In the genomic region with DNA sequence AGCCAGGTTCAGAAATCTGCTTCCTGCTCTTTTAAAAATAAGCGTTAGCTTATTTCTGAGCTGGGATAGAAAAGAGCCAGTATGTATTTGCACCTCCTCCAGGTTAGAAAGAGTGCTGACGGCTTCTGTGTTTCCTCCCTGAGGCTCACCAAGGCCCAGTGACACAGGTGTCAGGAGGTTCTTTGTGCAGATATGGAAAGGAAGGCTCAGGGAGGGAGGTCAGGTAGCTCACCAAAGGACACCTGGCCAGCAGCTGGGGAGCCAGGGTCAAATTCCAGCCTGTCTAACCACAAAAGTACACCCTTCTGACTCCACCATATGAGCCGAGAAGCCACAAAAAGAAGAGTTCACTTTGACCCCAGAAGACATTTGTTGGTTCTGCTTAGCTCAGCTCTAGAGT, we compare ENCODE assay signal across 19 cellular contexts.
DNase-seq lines count a peak whose midpoint lies in the region; ATAC-seq, FAIRE-seq and TF ChIP-seq lines count a peak whose summit lies in the region.
"Had no signal": no experiment of that assay in that cellular context is flagged by ENCODE, and none has a peak within 500 bp of the region (broad histone marks: within the 10 kb centered on the region; RNA-seq: fewer than 3 reads in every experiment).

No MANE protein-coding gene starts in this region.

- H3K27ac ChIP-seq in KMS-11 (peak overlapping the region; percentile 68), OCI-LY1 (ENCODE audit: low read depth, low read length, poor library complexity, severe bottlenecking) (peak overlapping the region; percentile 80), GM12878 (ENCODE audit: control insufficient read depth, insufficient read depth) (no peak overlapping the region)
- H3K27ac ChIP-seq: 22Rv1, A549, C4-2B had no signal

- POLR2A ChIA-PET in GM12878 (lab: Charles Lee) = interaction anchor here (1.0 kb wide), 1 partner anchor 28 kb away, joined by 3 read pairs; no protein-coding TSS in a partner anchor

- no peaks in the 10 kb centered on the region for H3K9me2 ChIP-seq in OCI-LY1 (ENCODE audit: low read depth, low read length)

- no TSS peak for BruUV-seq in GM12878 (replicated peaks; lab: Mats Ljungman, UMichigan)

- H3F3A ChIP-seq in OCI-LY1 (ENCODE audit: insufficient read depth, low read length) = no peaks in the 10 kb centered on the region

- H3K4me2 ChIP-seq in KMS-11 (peak overlapping the region; percentile 82), OCI-LY1 (ENCODE audit: low read length) (no peak overlapping the region; the same call in 1 of the 2 replicates), GM12878 (ENCODE audit: control insufficient read depth, insufficient read depth) (peak overlapping the region; percentile 57; the same call in 1 of the 2 replicates)
- H3K4me2 ChIP-seq: A549 had no signal

- H3K9me3 ChIP-seq in OCI-LY1 (ENCODE audit: low read length) (no peaks in the 10 kb centered on the region), GM12878 (replicated peaks; ENCODE audit: control insufficient read depth, insufficient read depth, low read length) (no peaks in the 10 kb centered on the region)
- H3K9me3 ChIP-seq: A549, Caco-2 had no signal

- SMC1A ChIA-PET in GM12878 (lab: Charles Lee; ENCODE audit: uncharacterized antibody, unreplicated experiment) = interaction anchor here (1.0 to 3.6 kb wide), 5 partner anchors 11 to 34 kb away, joined by 3 to 14 read pairs (median 4); no protein-coding TSS in a partner anchor

- peak overlapping the region; percentile 54; the same call in 1 of the 2 replicates for H2AFZ ChIP-seq in KMS-11 (ENCODE audit: low read depth)
- H2AFZ ChIP-seq in OCI-LY1 (ENCODE audit: low read length) = no peak overlapping the region
- H2AFZ ChIP-seq in GM12878 (ENCODE audit: control insufficient read depth, low read depth, low read length) = peak overlapping the region; percentile 30

- H3K4me1 ChIP-seq in KMS-11 (ENCODE audit: low read depth, poor library complexity, severe bottlenecking) (peaks cover 57% of the 10 kb centered on the region), OCI-LY1 (ENCODE audit: insufficient read depth, low read length, severe bottlenecking) (peaks cover 68% of the 10 kb centered on the region), GM12878 (ENCODE audit: control insufficient read depth, insufficient read depth, low read length) (peaks cover 46% of the 10 kb centered on the region)
- H3K4me1 ChIP-seq: A549, Caco-2 had no signal

- TF ChIP-seq CTCF in GM12865 (IDR thresholded peaks at IDR 0.05; ENCODE audit: insufficient read depth, low read depth, low read length, missing control alignments) = no peak
- no peak for TF ChIP-seq CTCF in KMS-11 (conservative IDR thresholded peaks at IDR 0.05; ENCODE audit: low read depth, low read length)
- TF ChIP-seq CTCF in OCI-LY1 (IDR thresholded peaks at IDR 0.05; ENCODE audit: low read length) = no peak
- TF ChIP-seq CTCF in GM12878 (IDR thresholded peaks at IDR 0.05 in 2 of 3, conservative IDR thresholded peaks at IDR 0.05 in 1 of 3; ENCODE audit: control insufficient read depth in 2 of 3, extremely low read depth in 1 of 3, insufficient read depth in 1 of 3, low read depth in 3 of 3, low read length in 3 of 3) = no peak

- intact Hi-C loops in GM12878 (cut with micrococcal nuclease; ENCODE audit: unreplicated experiment) (no loop called here), left ventricle myocardium superior (cut with micrococcal nuclease) (no loop called here)

- H3K36me3 ChIP-seq in KMS-11 (ENCODE audit: insufficient read depth) = no peaks in the 10 kb centered on the region
- H3K36me3 ChIP-seq in OCI-LY1 (ENCODE audit: insufficient read depth, low read length) = no peaks in the 10 kb centered on the region
- H3K36me3 ChIP-seq in GM12878 (ENCODE audit: control insufficient read depth in 2 of 2, insufficient read depth in 2 of 2, low read length in 1 of 2) = no peaks in the 10 kb centered on the region

- CTCF ChIA-PET in GM12878 (lab: Yijun Ruan, JAX) = interaction anchor here (1.4 to 1.5 kb wide), 2 partner anchors 9 to 10 kb away, joined by 4 read pairs; no protein-coding TSS in a partner anchor

- H4K20me1 ChIP-seq in KMS-11 (ENCODE audit: insufficient read depth) = no peaks in the 10 kb centered on the region
- H4K20me1 ChIP-seq in OCI-LY1 (ENCODE audit: insufficient read depth, low read length) = no peaks in the 10 kb centered on the region
- no peaks in the 10 kb centered on the region for H4K20me1 ChIP-seq in GM12878 (ENCODE audit: control insufficient read depth, insufficient read depth)

- peak overlapping the region; percentile 9; the same call in 1 of the 2 replicates for H3K9ac ChIP-seq in KMS-11
- H3K9ac ChIP-seq in OCI-LY1 (ENCODE audit: low read length) = no peak overlapping the region; the same call in 1 of the 2 replicates
- no peak overlapping the region for H3K9ac ChIP-seq in GM12878 (ENCODE audit: control insufficient read depth, insufficient read depth, low read length)

- TF ChIP-seq RAD21 in GM12878 (IDR thresholded peaks at IDR 0.05; ENCODE audit: insufficient read depth, low read depth, low read length) = no peak

- H3K4me3 ChIP-seq in GM12865 (ENCODE audit: low read depth, low read length) = no peak overlapping the region
- H3K4me3 ChIP-seq in KMS-11 (IDR thresholded peaks at IDR 0.05; ENCODE audit: insufficient read depth, low read depth, low read length) = no peak overlapping the region
- H3K4me3 ChIP-seq in OCI-LY1 (ENCODE audit: low read depth, low read length, poor library complexity, severe bottlenecking) = no peak overlapping the region
- no peak overlapping the region for H3K4me3 ChIP-seq in GM12878
- H3K4me3 ChIP-seq: A549 had no signal

- TF ChIP-seq POLR2A in GM12878 (IDR thresholded peaks at IDR 0.05; ENCODE audit: low read depth, low read length) = no peak

- whole genome bisulfite sequencing in GM12878 (ENCODE audit: insufficient coverage, insufficient replicate concordance, low lambda C conversion rate, missing lambda C conversion rate) = 93% methylated on average over 3 of the region's 3 CpGs

- H3K27me3 ChIP-seq in KMS-11 (ENCODE audit: insufficient read depth, low read depth) (no peaks in the 10 kb centered on the region), OCI-LY1 (ENCODE audit: insufficient read depth, low read length) (no peaks in the 10 kb centered on the region), GM12878 (replicated peaks in 1 of 2; ENCODE audit: control insufficient read depth in 2 of 2, insufficient read depth in 2 of 2, low read length in 1 of 2) (no peaks in the 10 kb centered on the region)

- DNase-seq in GM12865 (ENCODE audit: low read depth) (peak; percentile 19), GM12878 (ENCODE audit: low read depth, low spot score) (no peak), hypothalamus (lab: John Stamatoyannopoulos, UW) (no peak), left ventricle myocardium superior (no peak)
- DNase-seq in stimulated activated CD4-positive, alpha-beta T cell treated with anti-CD3 and anti-CD28 coated beads, Interleukin-4, amount 100 ng/mL, for 4 hours = no peak
- DNase-seq: AML-193; Caco-2; CD4-positive, alpha-beta T cell; GOT3; H7 had no signal

- TF ChIP-seq EP300 in GM12878 (IDR thresholded peaks at IDR 0.05; ENCODE audit: borderline replicate concordance in 1 of 2, control insufficient read depth in 1 of 2, low read depth in 2 of 2, low read length in 2 of 2) = no peak

- ATAC-seq in GM12878 = peak; percentile 10; the same call in 2 of the 3 replicates
- ATAC-seq in HG02970 (IDR thresholded peaks at IDR 0.05; ENCODE audit: low FRiP score, unreplicated experiment) = no peak
- ATAC-seq in left ventricle myocardium superior = no peak
- ATAC-seq: A549 had no signal

- RAD21 ChIA-PET in GM12878 (lab: Charles Lee; ENCODE audit: unreplicated experiment) = interaction anchor here (0.8 to 1.5 kb wide), 3 partner anchors 11 to 32 kb away, joined by 3 to 4 read pairs (median 3); no protein-coding TSS in a partner anchor

- no peaks in the 10 kb centered on the region for H3K79me2 ChIP-seq in KMS-11 (ENCODE audit: insufficient read depth, low read depth)
- no peaks in the 10 kb centered on the region for H3K79me2 ChIP-seq in OCI-LY1 (ENCODE audit: insufficient read depth, low read length)
- H3K79me2 ChIP-seq in GM12878 (ENCODE audit: control insufficient read depth, insufficient read depth, low read length) = no peaks in the 10 kb centered on the region

- FAIRE-seq in GM12878 (lab: Jason Lieb, UNC) = no peak
- FAIRE-seq: A549, D721Med, G401.6, HTR-8/SVneo had no signal

- in situ Hi-C loops in GM12878 (cut with MboI) = no loop called here

TF ChIP-seq in GM12878, 131 proteins besides CTCF, POLR2A, EP300 and RAD21:
- TF ChIP-seq NR2F1 (conservative IDR thresholded peaks at IDR 0.05) (no peak), RUNX3 (IDR thresholded peaks at IDR 0.05; ENCODE audit: low read length) (peak; percentile 35; the same call in 1 of the 2 replicates), RB1 (IDR thresholded peaks at IDR 0.05; ENCODE audit: borderline replicate concordance) (no peak), SUPT20H (IDR thresholded peaks at IDR 0.05; ENCODE audit: borderline replicate concordance, control insufficient read depth, low read depth, low read length) (no peak), PAX8 (IDR thresholded peaks at IDR 0.05) (no peak), SREBF1 (IDR thresholded peaks at IDR 0.05; ENCODE audit: low read length) (no peak), NFIC (IDR thresholded peaks at IDR 0.05; ENCODE audit: low read depth, low read length) (no peak), KLF5 (IDR thresholded peaks at IDR 0.05; ENCODE audit: partially characterized antibody) (no peak), ZNF207 (IDR thresholded peaks at IDR 0.05; ENCODE audit: borderline replicate concordance) (no peak), TCF3 (IDR thresholded peaks at IDR 0.05; ENCODE audit: borderline replicate concordance, insufficient read depth, low read depth, low read length) (0 out of 2 replicates have a peak, but pooled peaks have one; percentile 22), ATF7 (IDR thresholded peaks at IDR 0.05; ENCODE audit: low read depth) (no peak), TCF12 (IDR thresholded peaks at IDR 0.05; ENCODE audit: low read depth, low read length) (peak; percentile 83), CEBPB (IDR thresholded peaks at IDR 0.05; ENCODE audit: borderline replicate concordance in 1 of 2, low read depth in 2 of 2, low read length in 2 of 2) (no peak), ZZZ3 (IDR thresholded peaks at IDR 0.05; ENCODE audit: control insufficient read depth, insufficient read length, low read depth) (no peak)
- TF ChIP-seq, protein P1, sequence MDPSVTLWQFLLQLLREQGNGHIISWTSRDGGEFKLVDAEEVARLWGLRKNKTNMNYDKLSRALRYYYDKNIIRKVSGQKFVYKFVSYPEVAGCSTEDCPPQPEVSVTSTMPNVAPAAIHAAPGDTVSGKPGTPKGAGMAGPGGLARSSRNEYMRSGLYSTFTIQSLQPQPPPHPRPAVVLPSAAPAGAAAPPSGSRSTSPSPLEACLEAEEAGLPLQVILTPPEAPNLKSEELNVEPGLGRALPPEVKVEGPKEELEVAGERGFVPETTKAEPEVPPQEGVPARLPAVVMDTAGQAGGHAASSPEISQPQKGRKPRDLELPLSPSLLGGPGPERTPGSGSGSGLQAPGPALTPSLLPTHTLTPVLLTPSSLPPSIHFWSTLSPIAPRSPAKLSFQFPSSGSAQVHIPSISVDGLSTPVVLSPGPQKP (IDR thresholded peaks at IDR 0.05; ENCODE audit: low read depth, low read length) = no peak
